In genomic region chr1:66481215-66481614, GRCh38 we compare ENCODE assay signal across 3 cellular contexts. TPM values are rescaled to one million over a fixed set of nuclear protein-coding genes. Genes with fewer than 3 reads are reported as not detected.
"Had no signal": no experiment of that assay in that cellular context is flagged by ENCODE, and none has a peak within 500 bp of the region (broad histone marks: within the 10 kb centered on the region; RNA-seq: fewer than 3 reads in every experiment).

No MANE protein-coding gene starts in this region.

RNA-seq across cellular contexts. Expression of gene SGIP1, which starts 52.7 kb away (rescaled TPM):
- total RNA-seq: activated CD8-positive, alpha-beta memory T cell treated with anti-CD3 and anti-CD28 coated beads, Interleukin-2, amount 10 ng/mL, durations not matched to agents 7 days and 5 days; activated CD8-positive, alpha-beta T cell treated with anti-CD3 and anti-CD28 coated beads, Interleukin-2, amount 10 ng/mL, durations not matched to agents 7 days and 5 days; activated T-helper 2 cell treated with anti-CD3 and anti-CD28 coated beads, Interferon-gamma antibody, Interleukin-2, Interleukin-4, amounts not matched to agents 10 μg/mL and 5 μg/mL and 100 μg/mL, durations not matched to agents 14 hours and 24 hours and 36 hours had no signal
